In the genomic region with DNA sequence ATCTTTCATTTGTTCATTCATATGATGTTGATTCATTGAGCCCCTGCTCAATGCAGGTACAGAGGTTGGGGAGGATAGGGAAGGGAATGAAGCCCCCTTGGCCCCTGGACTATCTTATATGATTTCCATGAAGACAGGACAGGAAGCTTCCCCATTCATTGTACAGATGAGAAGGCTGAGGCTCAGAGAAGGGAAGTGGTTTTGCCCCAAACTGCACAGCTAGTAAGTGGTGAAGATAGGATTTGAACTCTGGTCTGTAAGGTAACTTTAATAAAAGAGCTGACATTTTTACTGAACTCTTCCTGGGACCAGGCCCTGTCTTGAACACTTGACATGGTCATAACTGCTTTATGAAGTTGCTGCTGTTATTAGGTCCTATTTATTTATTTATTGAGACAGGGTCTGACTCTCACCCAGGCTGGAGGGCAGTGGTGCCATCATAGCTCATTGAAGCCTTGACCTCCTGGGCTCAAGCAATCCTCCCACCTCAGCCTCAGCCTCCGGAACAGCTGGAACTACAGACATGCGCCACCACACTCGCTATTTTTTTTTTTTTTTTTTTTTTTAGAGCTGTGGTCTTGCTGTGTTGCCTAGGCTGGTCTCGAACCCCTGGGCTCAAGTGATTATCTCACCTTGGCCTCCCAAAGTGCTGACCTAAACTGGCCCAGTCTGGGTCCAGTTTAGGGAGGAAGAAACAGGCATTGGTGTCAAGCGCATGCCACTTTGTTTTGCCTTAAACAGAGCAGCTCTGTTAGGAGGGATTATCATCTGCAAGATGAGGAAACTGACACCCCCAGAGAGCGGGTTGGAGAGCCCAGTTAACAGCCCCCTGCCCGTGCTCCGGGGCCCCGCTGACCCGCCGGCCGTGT, we compare ENCODE assay signal across 8 cellular contexts. TPM values are rescaled to one million over a fixed set of nuclear protein-coding genes. Genes with fewer than 3 reads are reported as not detected.
DNase-seq lines count a peak whose midpoint lies in the region; ATAC-seq and TF ChIP-seq lines count a peak whose summit lies in the region.

No MANE protein-coding gene starts in this region.

- H3K27me3 ChIP-seq in OCI-LY3 (ENCODE audit: low read depth, low read length) (no peaks in the 10 kb centered on the region), trophoblast cell (ENCODE audit: insufficient read depth, low read length) (no peaks in the 10 kb centered on the region)

- H3K9me3 ChIP-seq in ES-I3 (ENCODE audit: control insufficient read depth, insufficient read depth, low read length) (no peaks in the 10 kb centered on the region), OCI-LY3 (ENCODE audit: insufficient read depth, low read length) (no peaks in the 10 kb centered on the region), trophoblast cell (ENCODE audit: insufficient read depth, low read depth, low read length) (no peaks in the 10 kb centered on the region)

- peaks cover 9% of the 10 kb centered on the region for H3K27me3 Mint-ChIP-seq in endothelial cell (ENCODE audit: unreplicated experiment)

- H2AFZ ChIP-seq in OCI-LY3 (ENCODE audit: low read depth, low read length) (no peak overlapping the region; the same call in 1 of the 2 replicates), trophoblast cell (ENCODE audit: insufficient read depth, low read length, poor library complexity) (peak overlapping the region; percentile 64)

- DNase-seq in endothelial cell (ENCODE audit: low spot score) = no peak
- no peak for DNase-seq in trophoblast cell
- DNase-seq in NCI-H1105 treated with DMSO at 0.1 percent for 48 hours (lab: John Stamatoyannopoulos, UW) = no peak
- DNase-seq in stimulated activated CD4-positive, alpha-beta T cell treated with anti-CD3 and anti-CD28 coated beads, Interleukin-2, amount 100 ng/mL, for 24 hours = no peak
- no peak for DNase-seq in left lobe of liver (ENCODE audit: low spot score)

- H3K23ac ChIP-seq in trophoblast cell (ENCODE audit: low read length) = no peak overlapping the region

- H3K27ac Mint-ChIP-seq in endothelial cell (ENCODE audit: unreplicated experiment) = peak overlapping the region; percentile 42

- H2BK5ac ChIP-seq in trophoblast cell (ENCODE audit: low read depth, low read length, poor library complexity) = peak overlapping the region; percentile 31

- peaks cover 11% of the 10 kb centered on the region for H3K79me1 ChIP-seq in trophoblast cell (ENCODE audit: low read length)

- peak overlapping the region; percentile 74 for H4K8ac ChIP-seq in trophoblast cell (ENCODE audit: low read depth, low read length)

- peak overlapping the region; percentile 68 for H2AK5ac ChIP-seq in trophoblast cell (ENCODE audit: low read length)

- H3K4me3 Mint-ChIP-seq in endothelial cell (ENCODE audit: unreplicated experiment) = no peak overlapping the region

- peaks cover 3% of the 10 kb centered on the region for H3K36me3 Mint-ChIP-seq in endothelial cell (ENCODE audit: low read depth, unreplicated experiment)

- peak overlapping the region; percentile 39 for H3K14ac ChIP-seq in trophoblast cell (ENCODE audit: low read length)

- H3K18ac ChIP-seq in trophoblast cell (ENCODE audit: low read length) = peak overlapping the region; percentile 37

- peak overlapping the region; percentile 80 for H4K12ac ChIP-seq in trophoblast cell (ENCODE audit: low read depth, low read length)

- no peak overlapping the region for H3K27ac ChIP-seq in OCI-LY3 (ENCODE audit: low read length)
- H3K27ac ChIP-seq in trophoblast cell (ENCODE audit: low read depth, low read length) = peak overlapping the region; percentile 84

- peaks cover 33% of the 10 kb centered on the region for H3K4me1 Mint-ChIP-seq in endothelial cell (ENCODE audit: unreplicated experiment)

- H2BK120ac ChIP-seq in trophoblast cell (ENCODE audit: insufficient read depth, low read length, poor library complexity) = peak overlapping the region; percentile 30

- ATAC-seq in GM21717 (IDR thresholded peaks at IDR 0.05; ENCODE audit: unreplicated experiment) (no peak), left lobe of liver (no peak)

- H3K9ac ChIP-seq in ES-I3 (ENCODE audit: low read depth, low read length) = peak overlapping the region; percentile 69
- peak overlapping the region; percentile 67 for H3K9ac ChIP-seq in OCI-LY3 (ENCODE audit: low read length)
- H3K9ac ChIP-seq in trophoblast cell (ENCODE audit: low read length) = peak overlapping the region; percentile 29

- H3K4me1 ChIP-seq in ES-I3 (ENCODE audit: insufficient read depth, low read length) (peaks cover 6% of the 10 kb centered on the region; the same call in 1 of the 2 replicates), OCI-LY3 (ENCODE audit: low read length) (peaks cover 28% of the 10 kb centered on the region), trophoblast cell (ENCODE audit: control insufficient read depth in 1 of 2, insufficient read depth in 2 of 2, low read length in 2 of 2) (peaks cover 0 to 10% of the 10 kb centered on the region in 2 experiments)

- TF ChIP-seq CTCF in OCI-LY3 (IDR thresholded peaks at IDR 0.05; ENCODE audit: low read depth, low read length) = no peak
- no peak for TF ChIP-seq CTCF in endothelial cell (IDR thresholded peaks at IDR 0.05; ENCODE audit: unreplicated experiment)

- H3K4me3 ChIP-seq in OCI-LY3 (ENCODE audit: low read length) = peak overlapping the region; percentile 90
- peak overlapping the region; percentile 65 for H3K4me3 ChIP-seq in trophoblast cell (ENCODE audit: low read depth, low read length)

- H3K9me3 Mint-ChIP-seq in endothelial cell (ENCODE audit: unreplicated experiment) = no peaks in the 10 kb centered on the region

- peak overlapping the region; percentile 26 for H4K91ac ChIP-seq in trophoblast cell (ENCODE audit: low read depth, low read length)

- no peaks in the 10 kb centered on the region for H4K20me1 ChIP-seq in OCI-LY3 (ENCODE audit: insufficient read depth, low read length)

- peak overlapping the region; percentile 24 for H3K4ac ChIP-seq in trophoblast cell (ENCODE audit: low read depth, low read length)

- H3K4me2 ChIP-seq in OCI-LY3 (ENCODE audit: low read length) (peak overlapping the region; percentile 98), trophoblast cell (ENCODE audit: low read length) (peak overlapping the region; percentile 83)

- WGBS in trophoblast cell (ENCODE audit: extremely low coverage, insufficient coverage, insufficient read length) = no CpG with 5 or more reads among the region's 12 CpGs

- no peaks in the 10 kb centered on the region for H3K36me3 ChIP-seq in ES-I3 (ENCODE audit: insufficient read depth, low read length)
- H3K36me3 ChIP-seq in OCI-LY3 (replicated peaks; ENCODE audit: low read depth, low read length) = no peaks in the 10 kb centered on the region
- H3K36me3 ChIP-seq in trophoblast cell (ENCODE audit: control insufficient read depth in 1 of 2, insufficient read depth in 2 of 2, low read length in 2 of 2) = no peaks in the 10 kb centered on the region

- H3K79me2 ChIP-seq in OCI-LY3 (ENCODE audit: low read length) (no peaks in the 10 kb centered on the region), trophoblast cell (ENCODE audit: control insufficient read depth, insufficient read depth, low read length, poor library complexity) (peaks cover 4% of the 10 kb centered on the region)

- H2BK12ac ChIP-seq in trophoblast cell (ENCODE audit: low read length) = no peak overlapping the region

RNA-seq across cellular contexts. Expression of a gene that starts 5.0 kb away (rescaled TPM):
- total RNA-seq in endothelial cell (ENCODE audit: unreplicated experiment) (3.4 TPM), left lobe of liver (0.58 TPM)
- 6.0 and 6.4 TPM in 2 replicates for polyA plus RNA-seq in trophoblast cell (2013)

RNA-seq across cellular contexts. Expression of a gene that starts 7.6 kb away (rescaled TPM):
- total RNA-seq in endothelial cell (ENCODE audit: unreplicated experiment) (53.9 TPM), left lobe of liver (6.2 TPM)
- 28.8 TPM in 2 replicates for polyA plus RNA-seq in trophoblast cell (2013)

RNA-seq across cellular contexts. Expression of a gene that starts 21.9 kb away (rescaled TPM):
- 117 TPM for total RNA-seq in endothelial cell (ENCODE audit: unreplicated experiment)
- 36.4 and 36.8 TPM in 2 replicates for polyA plus RNA-seq in trophoblast cell (2013)
- total RNA-seq in left lobe of liver = 3.6 TPM

RNA-seq across cellular contexts. Expression of a gene that starts 47.4 kb away (rescaled TPM):
- total RNA-seq in endothelial cell (ENCODE audit: unreplicated experiment) = 42.9 TPM
- 14.3 and 15.9 TPM in 2 replicates for polyA plus RNA-seq in trophoblast cell (2013)
- total RNA-seq in left lobe of liver = 51.3 TPM

RNA-seq across cellular contexts. Expression of a gene that starts 56.1 kb away (rescaled TPM):
- total RNA-seq in endothelial cell (ENCODE audit: unreplicated experiment) (23.4 TPM), left lobe of liver (8.2 TPM)
- 14.9 and 15.0 TPM in 2 replicates for polyA plus RNA-seq in trophoblast cell (2013)

Comparison
In these comparisons a context has a peak if more than half of its experiments do, and no peak if none do; other contexts are left out.
1. RNA of a gene that starts 21.9 kb away (total RNA-seq): 117 TPM in endothelial cell (single experiment); 3.6 TPM in left lobe of liver (single experiment); every median in the first group is over 10 times any median in the second.
2. Peak in every context shown above with its lines, with median percentiles within 50 percentile points of each other: H3K9ac ChIP-seq.